ENCODE assay signal across 1 cellular context in genomic region chr18:69102959-69103358, GRCh38.
TF ChIP-seq lines count a peak whose summit lies in the region.

No MANE protein-coding gene starts in this region.

TF ChIP-seq in HCT116, 20 proteins besides CTCF, POLR2A, EP300 and RAD21 (continued from another document):
- TF ChIP-seq ZNF274 (IDR thresholded peaks at IDR 0.05; ENCODE audit: low read depth, low read length) (no peak), ATF3 (IDR thresholded peaks at IDR 0.05) (no peak), MAX (IDR thresholded peaks at IDR 0.05) (no peak)
